Comparison of ENCODE assay signal across 8 cellular contexts in genomic region chr12:43210437-43211197, GRCh38.
DNase-seq lines count a peak whose midpoint lies in the region; ATAC-seq and TF ChIP-seq lines count a peak whose summit lies in the region.

No MANE protein-coding gene starts in this region.

- intact Hi-C loops in mucosa of descending colon (cut with DNase I, micrococcal nuclease): no loop called here
- intact Hi-C loops in activated T-helper 2 cell treated with anti-CD3 and anti-CD28 coated beads, Interferon-gamma antibody, Interleukin-2, Interleukin-4, amounts not matched to agents 10 μg/mL and 5 μg/mL and 100 μg/mL, durations not matched to agents 14 hours and 24 hours and 36 hours (cut with micrococcal nuclease): no loop called here

- H3K9me3 ChIP-seq in Karpas-422 (ENCODE audit: low read length) (no peaks in the 10 kb centered on the region), mucosa of descending colon (peaks cover 2% of the 10 kb centered on the region)

- H3K36me3 ChIP-seq in Karpas-422 (ENCODE audit: insufficient read depth, low read length) (no peaks in the 10 kb centered on the region), mucosa of descending colon (ENCODE audit: low read depth) (no peaks in the 10 kb centered on the region)

- peak; percentile 92 for ATAC-seq in GM21619 (IDR thresholded peaks at IDR 0.05; ENCODE audit: unreplicated experiment)
- no peak for ATAC-seq in mucosa of descending colon

- no peak overlapping the region for H3K4me3 ChIP-seq in Karpas-422 (ENCODE audit: low read length)
- H3K4me3 ChIP-seq in fibroblast of villous mesenchyme (ENCODE audit: low read depth, low read length): no peak overlapping the region
- no peak overlapping the region for H3K4me3 ChIP-seq in mucosa of descending colon

- H4K20me1 ChIP-seq in Karpas-422 (ENCODE audit: insufficient read depth, low read depth, low read length): no peaks in the 10 kb centered on the region

- no peaks in the 10 kb centered on the region for H3K9me2 ChIP-seq in Karpas-422 (replicated peaks; ENCODE audit: insufficient read depth, low read length)

- peaks cover 10% of the 10 kb centered on the region for H3K4me1 ChIP-seq in Karpas-422 (ENCODE audit: low read length)
- H3K4me1 ChIP-seq in mucosa of descending colon (ENCODE audit: low read depth): no peaks in the 10 kb centered on the region

- H3K4me1 Mint-ChIP-seq in activated T-helper 2 cell treated with anti-CD3 and anti-CD28 coated beads, Interferon-gamma antibody, Interleukin-2, Interleukin-4, amounts not matched to agents 10 μg/mL and 5 μg/mL and 100 μg/mL, durations not matched to agents 14 hours and 24 hours and 36 hours (ENCODE audit: low read depth): no peaks in the 10 kb centered on the region

- H3K27ac Mint-ChIP-seq in activated T-helper 2 cell treated with anti-CD3 and anti-CD28 coated beads, Interferon-gamma antibody, Interleukin-2, Interleukin-4, amounts not matched to agents 10 μg/mL and 5 μg/mL and 100 μg/mL, durations not matched to agents 14 hours and 24 hours and 36 hours: no peak overlapping the region

- peak overlapping the region; percentile 78 for H2AFZ ChIP-seq in Karpas-422 (ENCODE audit: low read length)

- no peaks in the 10 kb centered on the region for H3K36me3 Mint-ChIP-seq in activated T-helper 2 cell treated with anti-CD3 and anti-CD28 coated beads, Interferon-gamma antibody, Interleukin-2, Interleukin-4, amounts not matched to agents 10 μg/mL and 5 μg/mL and 100 μg/mL, durations not matched to agents 14 hours and 24 hours and 36 hours (ENCODE audit: low read depth)

- no peak overlapping the region for H3K9ac ChIP-seq in Karpas-422 (ENCODE audit: low read length)

- no peak overlapping the region for H3K4me3 Mint-ChIP-seq in activated T-helper 2 cell treated with anti-CD3 and anti-CD28 coated beads, Interferon-gamma antibody, Interleukin-2, Interleukin-4, amounts not matched to agents 10 μg/mL and 5 μg/mL and 100 μg/mL, durations not matched to agents 14 hours and 24 hours and 36 hours (ENCODE audit: low read depth)

- H3K4me2 ChIP-seq in Karpas-422 (ENCODE audit: low read depth, low read length, poor library complexity, severe bottlenecking): peak overlapping the region; percentile 25

- H3K27ac ChIP-seq in Karpas-422 (ENCODE audit: low read length): no peak overlapping the region

- DNase-seq in ELR (ENCODE audit: low read depth) (peak; percentile 32), Karpas-422 (peak; percentile 61), fibroblast of villous mesenchyme (ENCODE audit: low read depth) (peak; percentile 60), mucosa of descending colon (no peak)
- no peak for DNase-seq in activated T-helper 2 cell treated with anti-CD3 and anti-CD28 coated beads, Interferon-gamma antibody, Interleukin-2, Interleukin-4, amounts not matched to agents 10 μg/mL and 5 μg/mL and 100 μg/mL, durations not matched to agents 14 hours and 24 hours and 36 hours (ENCODE audit: low spot score)
- no peak for DNase-seq in stimulated activated CD4-positive, alpha-beta T cell treated with anti-CD3 and anti-CD28 coated beads, Interleukin-12 subunit alpha, Interleukin-12 subunit beta, amount 100 ng/mL, for 4 hours
- no peak for DNase-seq in stimulated activated CD4-positive, alpha-beta T cell treated with anti-CD3 and anti-CD28 coated beads, Interleukin-2, amount 100 ng/mL, for 48 hours

- H3K27me3 Mint-ChIP-seq in activated T-helper 2 cell treated with anti-CD3 and anti-CD28 coated beads, Interferon-gamma antibody, Interleukin-2, Interleukin-4, amounts not matched to agents 10 μg/mL and 5 μg/mL and 100 μg/mL, durations not matched to agents 14 hours and 24 hours and 36 hours (ENCODE audit: low read depth): no peaks in the 10 kb centered on the region

- H3K27me3 ChIP-seq in Karpas-422 (ENCODE audit: low read length): no peaks in the 10 kb centered on the region

- TF ChIP-seq CTCF in fibroblast of villous mesenchyme (IDR thresholded peaks at IDR 0.05; ENCODE audit: insufficient read depth, low read depth, low read length) (no peak), mucosa of descending colon (IDR thresholded peaks at IDR 0.05) (no peak)

- no peaks in the 10 kb centered on the region for H3K9me3 Mint-ChIP-seq in activated T-helper 2 cell treated with anti-CD3 and anti-CD28 coated beads, Interferon-gamma antibody, Interleukin-2, Interleukin-4, amounts not matched to agents 10 μg/mL and 5 μg/mL and 100 μg/mL, durations not matched to agents 14 hours and 24 hours and 36 hours

- no peaks in the 10 kb centered on the region for H3K79me2 ChIP-seq in Karpas-422 (ENCODE audit: low read length)

Comparison
In these comparisons a context has a peak if more than half of its experiments do, and no peak if none do; other contexts are left out.
1. DNase-seq: peak in ELR (single experiment), Karpas-422 (single experiment) and fibroblast of villous mesenchyme (single experiment); none in mucosa of descending colon (0 of 3), activated T-helper 2 cell treated with anti-CD3 and anti-CD28 coated beads, Interferon-gamma antibody, Interleukin-2, Interleukin-4, amounts not matched to agents 10 μg/mL and 5 μg/mL and 100 μg/mL, durations not matched to agents 14 hours and 24 hours and 36 hours (single experiment), stimulated activated CD4-positive, alpha-beta T cell treated with anti-CD3 and anti-CD28 coated beads, Interleukin-12 subunit alpha, Interleukin-12 subunit beta, amount 100 ng/mL, for 4 hours (single experiment) and stimulated activated CD4-positive, alpha-beta T cell treated with anti-CD3 and anti-CD28 coated beads, Interleukin-2, amount 100 ng/mL, for 48 hours (0 of 2).